In genomic region chr14:61145258-61145902, GRCh38 we compare ENCODE assay signal across 9 cellular contexts.
DNase-seq lines count a peak whose midpoint lies in the region; ATAC-seq and TF ChIP-seq lines count a peak whose summit lies in the region.
"Had no signal": no experiment of that assay in that cellular context is flagged by ENCODE, and none has a peak within 500 bp of the region (broad histone marks: within the 10 kb centered on the region; RNA-seq: fewer than 3 reads in every experiment).

No MANE protein-coding gene starts in this region.

- CTCF ChIA-PET in MCF 10A (lab: Yijun Ruan, JAX): interaction anchor here (0.6 to 1.2 kb wide), 8 partner anchors 17 to 519 kb away, joined by 3 to 4 read pairs (median 3); no protein-coding TSS in a partner anchor

- ATAC-seq in lung (ENCODE audit: insufficient read depth, low FRiP score): peak; percentile 29
- peak; percentile 55 for ATAC-seq in upper lobe of right lung
- ATAC-seq: A549 had no signal

- TF ChIP-seq CTCF in MCF 10A (IDR thresholded peaks at IDR 0.05; ENCODE audit: unreplicated experiment) (no peak), lung (IDR thresholded peaks at IDR 0.05; ENCODE audit: control extremely low read depth, extremely low read depth) (no peak), upper lobe of right lung (IDR thresholded peaks at IDR 0.05) (no peak)

- H3K27ac Mint-ChIP-seq in MCF 10A (ENCODE audit: low read depth, unreplicated experiment): peak overlapping the region; percentile 95
- no peak overlapping the region for H3K27ac Mint-ChIP-seq in activated T-helper 2 cell treated with anti-CD3 and anti-CD28 coated beads, Interferon-gamma antibody, Interleukin-2, Interleukin-4, amounts not matched to agents 10 μg/mL and 5 μg/mL and 100 μg/mL, durations not matched to agents 14 hours and 24 hours and 36 hours

- no peaks in the 10 kb centered on the region for H3K27me3 Mint-ChIP-seq in MCF 10A (ENCODE audit: insufficient read depth, unreplicated experiment)
- H3K27me3 Mint-ChIP-seq in activated T-helper 2 cell treated with anti-CD3 and anti-CD28 coated beads, Interferon-gamma antibody, Interleukin-2, Interleukin-4, amounts not matched to agents 10 μg/mL and 5 μg/mL and 100 μg/mL, durations not matched to agents 14 hours and 24 hours and 36 hours (ENCODE audit: low read depth): no peaks in the 10 kb centered on the region

- H3K4me1 ChIP-seq in lung (ENCODE audit: control insufficient read depth in 2 of 2, insufficient read depth in 2 of 2, low read length in 2 of 2) (peaks cover 0 to 3% of the 10 kb centered on the region in 2 donors), upper lobe of right lung (no peaks in the 10 kb centered on the region)
- H3K4me1 ChIP-seq: A549 had no signal

- H3K4me1 Mint-ChIP-seq in MCF 10A (ENCODE audit: insufficient read depth, unreplicated experiment): peaks cover 54% of the 10 kb centered on the region
- no peaks in the 10 kb centered on the region for H3K4me1 Mint-ChIP-seq in activated T-helper 2 cell treated with anti-CD3 and anti-CD28 coated beads, Interferon-gamma antibody, Interleukin-2, Interleukin-4, amounts not matched to agents 10 μg/mL and 5 μg/mL and 100 μg/mL, durations not matched to agents 14 hours and 24 hours and 36 hours (ENCODE audit: low read depth)

- no peaks in the 10 kb centered on the region for H3K27me3 ChIP-seq in lung (ENCODE audit: control insufficient read depth, insufficient read depth)
- no peaks in the 10 kb centered on the region for H3K27me3 ChIP-seq in upper lobe of right lung

- H3K27ac ChIP-seq in lung (ENCODE audit: low read depth in 1 of 2, low read length in 1 of 2) (peak overlapping the region; percentile 17 to 43), upper lobe of right lung (peak overlapping the region; percentile 30)
- H3K27ac ChIP-seq: A549 had no signal

- peak; percentile 54 for DNase-seq in NCI-H510A treated with DMSO at 0.1 percent for 48 hours (lab: John Stamatoyannopoulos, UW)
- DNase-seq in NCI-H510A (lab: John Stamatoyannopoulos, UW): no peak
- DNase-seq in MCF 10A (ENCODE audit: unreplicated experiment): peak; percentile 61
- peak; percentile 28 for DNase-seq in lung (ENCODE audit: low spot score)
- no peak for DNase-seq in upper lobe of right lung
- DNase-seq in middle frontal gyrus (ENCODE audit: extremely low spot score, low spot score): no peak
- DNase-seq in DMS114 treated with DMSO at 0.1 percent for 48 hours (lab: John Stamatoyannopoulos, UW; ENCODE audit: unreplicated experiment): no peak
- DNase-seq in activated T-helper 2 cell treated with anti-CD3 and anti-CD28 coated beads, Interferon-gamma antibody, Interleukin-2, Interleukin-4, amounts not matched to agents 10 μg/mL and 5 μg/mL and 100 μg/mL, durations not matched to agents 14 hours and 24 hours and 36 hours (ENCODE audit: low spot score): no peak

- peaks cover 0 to 6% of the 10 kb centered on the region in 2 donors for H3K9me3 ChIP-seq in lung (ENCODE audit: control insufficient read depth in 2 of 2, insufficient read depth in 1 of 2, low read length in 1 of 2)
- H3K9me3 ChIP-seq in upper lobe of right lung: no peaks in the 10 kb centered on the region

- H3K4me3 ChIP-seq in lung (no peak overlapping the region), upper lobe of right lung (no peak overlapping the region)
- H3K4me3 ChIP-seq: A549 had no signal

- no peaks in the 10 kb centered on the region for H3K36me3 ChIP-seq in lung (ENCODE audit: control insufficient read depth in 2 of 2, insufficient read depth in 2 of 2, low read length in 2 of 2)
- H3K36me3 ChIP-seq in upper lobe of right lung: no peaks in the 10 kb centered on the region

- no peaks in the 10 kb centered on the region for H3K9me3 Mint-ChIP-seq in MCF 10A (ENCODE audit: unreplicated experiment)
- peaks cover 26% of the 10 kb centered on the region for H3K9me3 Mint-ChIP-seq in activated T-helper 2 cell treated with anti-CD3 and anti-CD28 coated beads, Interferon-gamma antibody, Interleukin-2, Interleukin-4, amounts not matched to agents 10 μg/mL and 5 μg/mL and 100 μg/mL, durations not matched to agents 14 hours and 24 hours and 36 hours

- BruUV-seq in MCF 10A (replicated peaks; lab: Mats Ljungman, UMichigan): TSS peak; percentile 85

- WGBS in lung, 2 donors: 59 to 78% methylated on average over 7 of the region's 7 CpGs

- intact Hi-C loops in MCF 10A (cut with micrococcal nuclease): loop anchor here (10.0 kb wide), 1 partner anchor 71 kb away; no protein-coding TSS in a partner anchor
- intact Hi-C loops in upper lobe of right lung (cut with DNase I): no loop called here
- intact Hi-C loops in activated T-helper 2 cell treated with anti-CD3 and anti-CD28 coated beads, Interferon-gamma antibody, Interleukin-2, Interleukin-4, amounts not matched to agents 10 μg/mL and 5 μg/mL and 100 μg/mL, durations not matched to agents 14 hours and 24 hours and 36 hours (cut with micrococcal nuclease): no loop called here

- POLR2A ChIA-PET in MCF 10A (lab: Yijun Ruan, JAX): interaction anchor here (0.6 to 3.0 kb wide), 12 partner anchors 9 to 895 kb away, joined by 3 to 17 read pairs (median 4); partner anchors contain the start of genes SLC38A6 and TRMT5

- peaks cover 7% of the 10 kb centered on the region for H3K36me3 Mint-ChIP-seq in MCF 10A (ENCODE audit: insufficient read depth, unreplicated experiment)
- H3K36me3 Mint-ChIP-seq in activated T-helper 2 cell treated with anti-CD3 and anti-CD28 coated beads, Interferon-gamma antibody, Interleukin-2, Interleukin-4, amounts not matched to agents 10 μg/mL and 5 μg/mL and 100 μg/mL, durations not matched to agents 14 hours and 24 hours and 36 hours (ENCODE audit: low read depth): peaks cover 9% of the 10 kb centered on the region

- no peak overlapping the region for H3K4me3 Mint-ChIP-seq in MCF 10A (ENCODE audit: unreplicated experiment)
- no peak overlapping the region for H3K4me3 Mint-ChIP-seq in activated T-helper 2 cell treated with anti-CD3 and anti-CD28 coated beads, Interferon-gamma antibody, Interleukin-2, Interleukin-4, amounts not matched to agents 10 μg/mL and 5 μg/mL and 100 μg/mL, durations not matched to agents 14 hours and 24 hours and 36 hours (ENCODE audit: low read depth)

Comparison
In these comparisons a context has a peak if more than half of its experiments do, and no peak if none do; other contexts are left out.
1. DNase-seq: peak in NCI-H510A treated with DMSO at 0.1 percent for 48 hours (single experiment), MCF 10A (single experiment) and lung (single experiment); none in NCI-H510A (single experiment), upper lobe of right lung (single experiment), middle frontal gyrus (single experiment), DMS114 treated with DMSO at 0.1 percent for 48 hours (single experiment) and activated T-helper 2 cell treated with anti-CD3 and anti-CD28 coated beads, Interferon-gamma antibody, Interleukin-2, Interleukin-4, amounts not matched to agents 10 μg/mL and 5 μg/mL and 100 μg/mL, durations not matched to agents 14 hours and 24 hours and 36 hours (single experiment).